8 cellular contexts compared by ENCODE assay signal in genomic region chr15:63505842-63506222, GRCh38. TPM values are rescaled to one million over a fixed set of nuclear protein-coding genes. Genes with fewer than 3 reads are reported as not detected.
A peak's percentile ranks its signal among the peaks of the same experiment; 100 is the strongest.
DNase-seq lines count a peak whose midpoint lies in the region; ATAC-seq, FAIRE-seq and TF ChIP-seq lines count a peak whose summit lies in the region.

No MANE protein-coding gene starts in this region.

- no peak for ATAC-seq in RWPE2 (ENCODE audit: low read depth)

- H3K9me3 ChIP-seq in RWPE2 (ENCODE audit: severe bottlenecking) (no peaks in the 10 kb centered on the region), esophagus (ENCODE audit: control insufficient read depth in 2 of 2, insufficient read depth in 1 of 2, low read depth in 1 of 2, low read length in 1 of 2) (no peaks in the 10 kb centered on the region)

- no peak for FAIRE-seq in frontal cortex (lab: Jason Lieb, UNC)

- H3K27me3 Mint-ChIP-seq in progenitor cell of endocrine pancreas: no peaks in the 10 kb centered on the region

- peaks cover 59% of the 10 kb centered on the region for H3K4me1 Mint-ChIP-seq in progenitor cell of endocrine pancreas (ENCODE audit: low read depth)

- peak overlapping the region; percentile 94 for H3K27ac ChIP-seq in RWPE2 (ENCODE audit: poor library complexity, severe bottlenecking)
- H3K27ac ChIP-seq in esophagus (ENCODE audit: low read depth in 2 of 2, low read length in 1 of 2): peak overlapping the region in 1 of 2 donors; percentile 98

- H3K4me1 ChIP-seq in RWPE2 (ENCODE audit: insufficient read depth, poor library complexity, severe bottlenecking) (peaks cover 62% of the 10 kb centered on the region), esophagus (ENCODE audit: control insufficient read depth in 2 of 2, insufficient read depth in 2 of 2, low read length in 1 of 2) (peaks cover 0 to 4% of the 10 kb centered on the region in 2 donors)

- H3K4me3 ChIP-seq in GM06990 (replicated peaks; ENCODE audit: low read depth, low read length): peak overlapping the region; percentile 90
- H3K4me3 ChIP-seq in RWPE2 (ENCODE audit: severe bottlenecking): peak overlapping the region; percentile 93
- peak overlapping the region; percentile 93 to 95 for H3K4me3 ChIP-seq in esophagus (ENCODE audit: low read depth in 1 of 2, low read length in 2 of 2)

- no peaks in the 10 kb centered on the region for H3K27me3 ChIP-seq in GM06990 (replicated peaks; ENCODE audit: control insufficient read depth, insufficient read depth, low read length)
- H3K27me3 ChIP-seq in RWPE2 (ENCODE audit: insufficient read depth, poor library complexity, severe bottlenecking): no peaks in the 10 kb centered on the region
- H3K27me3 ChIP-seq in esophagus (ENCODE audit: control insufficient read depth in 1 of 2, insufficient read depth in 2 of 2, low read length in 2 of 2): no peaks in the 10 kb centered on the region

- no peaks in the 10 kb centered on the region for H3K36me3 Mint-ChIP-seq in progenitor cell of endocrine pancreas (ENCODE audit: insufficient read depth)

- H3K36me3 ChIP-seq in GM06990 (ENCODE audit: control insufficient read depth, insufficient read depth, low read length) (no peaks in the 10 kb centered on the region), RWPE2 (ENCODE audit: low read depth) (no peaks in the 10 kb centered on the region), esophagus (ENCODE audit: control insufficient read depth in 2 of 2, insufficient read depth in 2 of 2, low read length in 1 of 2) (no peaks in the 10 kb centered on the region)

- WGBS in esophagus, 2 donors: 6 to 7% methylated on average over 8 of the region's 8 CpGs

- no peaks in the 10 kb centered on the region for H3K9me3 Mint-ChIP-seq in progenitor cell of endocrine pancreas (ENCODE audit: low read depth)

- H3K27ac Mint-ChIP-seq in progenitor cell of endocrine pancreas: peak overlapping the region; percentile 97

- intact Hi-C loops in head of caudate nucleus (cut with DNase I): loop anchor here (2.0 kb wide), 1 partner anchor 95 kb away; no protein-coding TSS in a partner anchor

- peak overlapping the region; percentile 80 for H3K4me3 Mint-ChIP-seq in progenitor cell of endocrine pancreas (ENCODE audit: low read depth)

- no peak for DNase-seq in GM06990 (ENCODE audit: extremely low read depth, insufficient read length)
- no peak for DNase-seq in RWPE2 (ENCODE audit: low spot score)
- DNase-seq in progenitor cell of endocrine pancreas (ENCODE audit: low spot score, unreplicated experiment): no peak
- DNase-seq in SW 1271 (lab: John Stamatoyannopoulos, UW): no peak
- no peak for DNase-seq in frontal cortex (ENCODE audit: low spot score in 2 of 2)
- no peak for DNase-seq in NCI-H2227 treated with DMSO at 0.1 percent for 48 hours (lab: John Stamatoyannopoulos, UW)
- DNase-seq in head of caudate nucleus: no peak

- no peak for TF ChIP-seq CTCF in GM06990 (IDR thresholded peaks at IDR 0.05; ENCODE audit: insufficient read depth, low read length, poor library complexity, severe bottlenecking)
- TF ChIP-seq CTCF in RWPE2 (IDR thresholded peaks at IDR 0.05; ENCODE audit: poor library complexity, severe bottlenecking): no peak
- TF ChIP-seq CTCF in progenitor cell of endocrine pancreas (IDR thresholded peaks at IDR 0.05; ENCODE audit: unreplicated experiment): no peak

RNA-seq across cellular contexts. Expression of gene USP3, which starts 1.4 kb away (rescaled TPM):
- polyA plus RNA-seq in esophagus: 10 to 100 TPM; 14.0 to 15.0 TPM
- total RNA-seq in progenitor cell of endocrine pancreas (77.0 and 81.2 TPM in 2 replicates), frontal cortex (68.9 TPM)
